In the genomic region with DNA sequence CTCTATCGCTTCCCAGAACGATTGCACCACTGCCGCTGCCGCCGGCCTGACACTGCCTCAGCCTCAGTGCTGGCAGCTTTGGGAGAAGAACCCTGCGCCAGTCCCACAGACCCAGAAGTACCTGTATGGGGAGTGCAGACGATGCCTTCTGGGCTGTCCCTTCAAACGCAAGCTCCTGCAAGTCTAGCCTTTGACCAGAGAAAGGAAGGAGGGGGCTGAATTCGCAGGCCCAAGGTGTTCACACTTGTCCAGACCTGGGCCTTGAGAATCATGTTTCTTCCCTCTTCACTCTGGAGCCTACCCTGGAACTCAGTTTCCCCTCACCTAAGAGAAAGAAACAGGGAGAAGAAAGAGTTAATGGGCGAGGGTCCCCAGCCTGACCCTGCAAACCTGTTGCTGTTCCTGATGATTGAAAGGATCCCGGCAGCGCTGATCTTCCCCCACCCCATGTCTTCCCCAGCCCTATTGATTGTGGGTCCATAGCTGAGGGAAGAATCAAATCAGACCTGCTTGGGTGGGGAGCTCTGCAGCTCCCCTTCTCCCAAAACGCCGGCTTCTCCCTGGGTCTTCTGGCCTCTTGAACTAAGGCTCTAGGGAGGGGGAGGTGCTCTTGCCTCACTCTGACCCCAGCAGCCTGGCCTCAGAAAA, we compare ENCODE assay signal across 1 cellular context.
TF ChIP-seq lines count a peak whose summit lies in the region.

No MANE protein-coding gene starts in this region.

TF ChIP-seq in HCT116, 20 proteins besides CTCF, POLR2A, EP300 and RAD21 (continued from another document):
- TF ChIP-seq POLR2AphosphoS5 (IDR thresholded peaks at IDR 0.05; ENCODE audit: low read depth, low read length) (no peak), YY1 (IDR thresholded peaks at IDR 0.05; ENCODE audit: extremely low read depth, insufficient replicate concordance, low read depth, low read length) (no peak), CBX3 (IDR thresholded peaks at IDR 0.05; ENCODE audit: low read depth) (no peak), SIN3A (IDR thresholded peaks at IDR 0.05; ENCODE audit: low read depth) (no peak), ELF1 (IDR thresholded peaks at IDR 0.05; ENCODE audit: borderline replicate concordance, low read depth) (no peak), SP1 (IDR thresholded peaks at IDR 0.05; ENCODE audit: low read depth) (no peak), EZH2 (IDR thresholded peaks at IDR 0.05) (no peak), ZFX (IDR thresholded peaks at IDR 0.05) (no peak), TCF7L2 (IDR thresholded peaks at IDR 0.05; ENCODE audit: borderline replicate concordance, extremely low read depth, insufficient read depth, insufficient read length) (no peak), ATF3 (IDR thresholded peaks at IDR 0.05) (no peak), ZNF274 (IDR thresholded peaks at IDR 0.05; ENCODE audit: low read depth, low read length) (no peak), EZH2phosphoT487 (IDR thresholded peaks at IDR 0.05; ENCODE audit: borderline replicate concordance) (no peak)
- TF ChIP-seq, protein P1, sequence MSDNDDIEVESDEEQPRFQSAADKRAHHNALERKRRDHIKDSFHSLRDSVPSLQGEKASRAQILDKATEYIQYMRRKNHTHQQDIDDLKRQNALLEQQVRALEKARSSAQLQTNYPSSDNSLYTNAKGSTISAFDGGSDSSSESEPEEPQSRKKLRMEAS (IDR thresholded peaks at IDR 0.05) = no peak
- TF ChIP-seq, protein P2, sequence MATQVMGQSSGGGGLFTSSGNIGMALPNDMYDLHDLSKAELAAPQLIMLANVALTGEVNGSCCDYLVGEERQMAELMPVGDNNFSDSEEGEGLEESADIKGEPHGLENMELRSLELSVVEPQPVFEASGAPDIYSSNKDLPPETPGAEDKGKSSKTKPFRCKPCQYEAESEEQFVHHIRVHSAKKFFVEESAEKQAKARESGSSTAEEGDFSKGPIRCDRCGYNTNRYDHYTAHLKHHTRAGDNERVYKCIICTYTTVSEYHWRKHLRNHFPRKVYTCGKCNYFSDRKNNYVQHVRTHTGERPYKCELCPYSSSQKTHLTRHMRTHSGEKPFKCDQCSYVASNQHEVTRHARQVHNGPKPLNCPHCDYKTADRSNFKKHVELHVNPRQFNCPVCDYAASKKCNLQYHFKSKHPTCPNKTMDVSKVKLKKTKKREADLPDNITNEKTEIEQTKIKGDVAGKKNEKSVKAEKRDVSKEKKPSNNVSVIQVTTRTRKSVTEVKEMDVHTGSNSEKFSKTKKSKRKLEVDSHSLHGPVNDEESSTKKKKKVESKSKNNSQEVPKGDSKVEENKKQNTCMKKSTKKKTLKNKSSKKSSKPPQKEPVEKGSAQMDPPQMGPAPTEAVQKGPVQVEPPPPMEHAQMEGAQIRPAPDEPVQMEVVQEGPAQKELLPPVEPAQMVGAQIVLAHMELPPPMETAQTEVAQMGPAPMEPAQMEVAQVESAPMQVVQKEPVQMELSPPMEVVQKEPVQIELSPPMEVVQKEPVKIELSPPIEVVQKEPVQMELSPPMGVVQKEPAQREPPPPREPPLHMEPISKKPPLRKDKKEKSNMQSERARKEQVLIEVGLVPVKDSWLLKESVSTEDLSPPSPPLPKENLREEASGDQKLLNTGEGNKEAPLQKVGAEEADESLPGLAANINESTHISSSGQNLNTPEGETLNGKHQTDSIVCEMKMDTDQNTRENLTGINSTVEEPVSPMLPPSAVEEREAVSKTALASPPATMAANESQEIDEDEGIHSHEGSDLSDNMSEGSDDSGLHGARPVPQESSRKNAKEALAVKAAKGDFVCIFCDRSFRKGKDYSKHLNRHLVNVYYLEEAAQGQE (IDR thresholded peaks at IDR 0.05; ENCODE audit: low read depth) = no peak
- TF ChIP-seq, protein P3, sequence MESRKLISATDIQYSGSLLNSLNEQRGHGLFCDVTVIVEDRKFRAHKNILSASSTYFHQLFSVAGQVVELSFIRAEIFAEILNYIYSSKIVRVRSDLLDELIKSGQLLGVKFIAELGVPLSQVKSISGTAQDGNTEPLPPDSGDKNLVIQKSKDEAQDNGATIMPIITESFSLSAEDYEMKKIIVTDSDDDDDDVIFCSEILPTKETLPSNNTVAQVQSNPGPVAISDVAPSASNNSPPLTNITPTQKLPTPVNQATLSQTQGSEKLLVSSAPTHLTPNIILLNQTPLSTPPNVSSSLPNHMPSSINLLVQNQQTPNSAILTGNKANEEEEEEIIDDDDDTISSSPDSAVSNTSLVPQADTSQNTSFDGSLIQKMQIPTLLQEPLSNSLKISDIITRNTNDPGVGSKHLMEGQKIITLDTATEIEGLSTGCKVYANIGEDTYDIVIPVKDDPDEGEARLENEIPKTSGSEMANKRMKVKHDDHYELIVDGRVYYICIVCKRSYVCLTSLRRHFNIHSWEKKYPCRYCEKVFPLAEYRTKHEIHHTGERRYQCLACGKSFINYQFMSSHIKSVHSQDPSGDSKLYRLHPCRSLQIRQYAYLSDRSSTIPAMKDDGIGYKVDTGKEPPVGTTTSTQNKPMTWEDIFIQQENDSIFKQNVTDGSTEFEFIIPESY (IDR thresholded peaks at IDR 0.05; ENCODE audit: extremely low read depth, insufficient replicate concordance, low read length) = no peak
